Comparison of ENCODE assay signal across 8 cellular contexts in genomic region chr19:30719991-30720329, GRCh38.
DNase-seq lines count a peak whose midpoint lies in the region; ATAC-seq, FAIRE-seq and TF ChIP-seq lines count a peak whose summit lies in the region.

No MANE protein-coding gene starts in this region.

- no peak overlapping the region for H3K18ac ChIP-seq in IMR-90 (ENCODE audit: low read depth, low read length)
- H3K18ac ChIP-seq in H1 (ENCODE audit: extremely low read depth, low read length): peak overlapping the region; percentile 29; the same call in 1 of the 2 replicates

- H3K9me1 ChIP-seq in IMR-90 (ENCODE audit: insufficient read depth, low read length): no peaks in the 10 kb centered on the region

- H3K27ac ChIP-seq in A549: no peak overlapping the region
- no peak overlapping the region for H3K27ac ChIP-seq in IMR-90 (ENCODE audit: insufficient read depth, low read length)
- H3K27ac ChIP-seq in H1 (ENCODE audit: low read depth, low read length): no peak overlapping the region

- H2BK12ac ChIP-seq in H1 (ENCODE audit: low read depth, low read length): 0 out of 2 replicates have a peak overlapping the region, but pooled peaks have one; percentile 68

- H3K9me3 ChIP-seq in A549 (no peaks in the 10 kb centered on the region), IMR-90 (ENCODE audit: control insufficient read depth, insufficient read depth, low read length) (no peaks in the 10 kb centered on the region), H1 (ENCODE audit: insufficient read depth in 2 of 2, low read depth in 1 of 2, low read length in 1 of 2) (no peaks in the 10 kb centered on the region), mononuclear cell (ENCODE audit: low read depth, low read length) (no peaks in the 10 kb centered on the region)

- ATAC-seq in A549 (peak in 1 of 2 experiments; percentile 60; a peak in 3 of 6 replicates), IMR-90 (ENCODE audit: low read depth) (peak; percentile 14; the same call in 1 of the 2 replicates)

- H3K27me3 ChIP-seq in IMR-90 (ENCODE audit: control insufficient read depth, insufficient read depth, low read length): no peaks in the 10 kb centered on the region; the same call in 1 of the 2 replicates
- peaks cover 0 to 11% (median 5%) of the 10 kb centered on the region in 4 experiments; a peak in 3 of 7 replicates for H3K27me3 ChIP-seq in H1 (replicated peaks in 1 of 4; ENCODE audit: control insufficient read depth in 3 of 4, extremely low read depth in 1 of 4, insufficient read depth in 3 of 4, low read length in 3 of 4)
- H3K27me3 ChIP-seq in mononuclear cell (ENCODE audit: insufficient read depth, low read length): no peaks in the 10 kb centered on the region

- H2BK15ac ChIP-seq in IMR-90 (ENCODE audit: low read depth, low read length): no peak overlapping the region
- no peak overlapping the region; the same call in 1 of the 2 replicates for H2BK15ac ChIP-seq in H1 (ENCODE audit: low read length)

- TF ChIP-seq CTCF in A549 (IDR thresholded peaks at IDR 0.05) (no peak), IMR-90 (conservative IDR thresholded peaks at IDR 0.05; ENCODE audit: low read depth, low read length) (no peak), H1 (IDR thresholded peaks at IDR 0.05; ENCODE audit: control extremely low read depth in 1 of 3, insufficient read depth in 1 of 3, low read depth in 1 of 3, low read length in 3 of 3) (no peak)

- H3K4me3 ChIP-seq in A549 (peak overlapping the region; percentile 40), IMR-90 (ENCODE audit: insufficient read depth, low read depth, low read length) (peak overlapping the region; percentile 53), H1 (ENCODE audit: extremely low read depth in 1 of 4, insufficient read depth in 2 of 4, low read depth in 3 of 4, low read length in 4 of 4) (peak overlapping the region; percentile 26 to 64 (median 48)), mononuclear cell (ENCODE audit: low read length) (peak overlapping the region; percentile 36)

- FAIRE-seq in A549 (lab: Jason Lieb, UNC) (no peak), H1 (lab: Jason Lieb, UNC) (no peak)

- no peak overlapping the region for H2BK120ac ChIP-seq in IMR-90 (ENCODE audit: low read depth, low read length)
- H2BK120ac ChIP-seq in H1 (replicated peaks; ENCODE audit: low read depth, low read length): no peak overlapping the region

- H3K23ac ChIP-seq in IMR-90 (ENCODE audit: low read depth, low read length) (no peak overlapping the region), H1 (ENCODE audit: insufficient read length) (no peak overlapping the region)

- H2AK9ac ChIP-seq in IMR-90 (replicated peaks; ENCODE audit: low read depth, low read length, poor library complexity): no peak overlapping the region

- POLR2A ChIA-PET in A549 (lab: Yijun Ruan, JAX): no interaction called here
- POLR2A ChIA-PET in IMR-90 (lab: Charles Lee; ENCODE audit: unreplicated experiment): no interaction called here
- POLR2A ChIA-PET in H1 (lab: Charles Lee; ENCODE audit: partially characterized antibody): interaction anchor here (1.1 to 1.7 kb wide), 2 partner anchors 12 to 25 kb away, joined by 3 to 4 read pairs; no protein-coding TSS in a partner anchor

- no peaks in the 10 kb centered on the region for H3K79me2 ChIP-seq in H1 (ENCODE audit: control insufficient read depth in 1 of 2, insufficient read depth in 2 of 2, low read length in 2 of 2)

- CTCF ChIA-PET in A549 (lab: Yijun Ruan, JAX) (interaction anchor here (1.0 to 3.4 kb wide), 7 partner anchors 8 to 53 kb away, joined by 3 to 16 read pairs (median 4); no protein-coding TSS in a partner anchor), IMR-90 (lab: Yijun Ruan, JAX) (no interaction called here), H1 (lab: Charles Lee; ENCODE audit: partially characterized antibody) (interaction anchor here (0.6 to 3.0 kb wide), 6 partner anchors 9 to 1218 kb away, joined by 3 to 10 read pairs (median 4); no protein-coding TSS in a partner anchor)

- H3K9ac ChIP-seq in IMR-90 (ENCODE audit: low read depth, low read length) (no peak overlapping the region), H1 (replicated peaks in 1 of 4; ENCODE audit: extremely low read depth in 1 of 4, low read depth in 3 of 4, low read length in 3 of 4) (peak overlapping the region in 2 of 4 experiments; percentile 13 to 39; a peak in 4 of 7 replicates)

- no peak overlapping the region for H3K56ac ChIP-seq in IMR-90 (ENCODE audit: extremely low read depth, insufficient read depth, low read length)
- H3K56ac ChIP-seq in H1 (replicated peaks; ENCODE audit: insufficient read length, low read depth, low read length): no peak overlapping the region

- H4K20me1 ChIP-seq in IMR-90 (ENCODE audit: insufficient read depth, low read length): no peaks in the 10 kb centered on the region
- H4K20me1 ChIP-seq in H1 (replicated peaks in 1 of 2; ENCODE audit: control insufficient read depth in 1 of 2, insufficient read depth in 2 of 2, low read length in 2 of 2): no peaks in the 10 kb centered on the region

- H3K14ac ChIP-seq in IMR-90 (replicated peaks; ENCODE audit: low read depth, low read length) (no peak overlapping the region), H1 (ENCODE audit: insufficient read length) (no peak overlapping the region)

- H2AK5ac ChIP-seq in IMR-90 (ENCODE audit: low read depth, low read length) (no peak overlapping the region), H1 (ENCODE audit: low read depth, low read length) (no peak overlapping the region)

- dilution Hi-C loops in IMR-90 (cut with HindIII; ENCODE audit: low sequenced_read_pairs, unreplicated experiment): no loop called here

- H3K79me1 ChIP-seq in IMR-90 (ENCODE audit: low read depth in 1 of 2, low read length in 2 of 2) (no peaks in the 10 kb centered on the region), H1 (ENCODE audit: low read depth, low read length) (no peaks in the 10 kb centered on the region)

- H2BK20ac ChIP-seq in IMR-90 (ENCODE audit: low read depth, low read length) (no peak overlapping the region), H1 (ENCODE audit: low read length) (no peak overlapping the region)

- H2AFZ ChIP-seq in IMR-90 (replicated peaks; ENCODE audit: low read length, poor library complexity) (peak overlapping the region; percentile 72), H1 (ENCODE audit: low read length) (peak overlapping the region; percentile 94)

- H3K36me3 ChIP-seq in IMR-90 (ENCODE audit: control insufficient read depth, insufficient read depth, low read length) (no peaks in the 10 kb centered on the region), H1 (ENCODE audit: control insufficient read depth in 2 of 4, insufficient read depth in 4 of 4, low read length in 3 of 4) (no peaks in the 10 kb centered on the region)

- TF ChIP-seq RAD21 in A549 (conservative IDR thresholded peaks at IDR 0.05 in 1 of 2, IDR thresholded peaks at IDR 0.05 in 1 of 2): no peak
- no peak for TF ChIP-seq RAD21 in IMR-90 (IDR thresholded peaks at IDR 0.05; ENCODE audit: low read length)
- no peak for TF ChIP-seq RAD21 in H1 (IDR thresholded peaks at IDR 0.05 in 1 of 2, conservative IDR thresholded peaks at IDR 0.05 in 1 of 2; ENCODE audit: low read depth in 2 of 2, low read length in 2 of 2)

- no peak for TF ChIP-seq POLR2A in A549 (IDR thresholded peaks at IDR 0.05; ENCODE audit: low read length)
- no peak for TF ChIP-seq POLR2A in IMR-90 (IDR thresholded peaks at IDR 0.05; ENCODE audit: low read depth, low read length)
- no peak for TF ChIP-seq POLR2A in H1 (IDR thresholded peaks at IDR 0.05; ENCODE audit: control extremely low read depth in 1 of 2, low read depth in 2 of 2, low read length in 2 of 2)

- H3K4me2 ChIP-seq in A549 (peak overlapping the region; percentile 85), IMR-90 (ENCODE audit: low read depth, low read length) (peak overlapping the region; percentile 54; the same call in 1 of the 2 replicates), H1 (ENCODE audit: insufficient read depth in 1 of 2, low read depth in 2 of 2, low read length in 2 of 2) (peak overlapping the region; percentile 69)

- H2BK5ac ChIP-seq in IMR-90 (ENCODE audit: low read depth, low read length, poor library complexity, severe bottlenecking): no peak overlapping the region
- no peak overlapping the region for H2BK5ac ChIP-seq in H1 (ENCODE audit: low read depth, low read length)

- no peak for TF ChIP-seq EP300 in A549 (IDR thresholded peaks at IDR 0.05)
- no peak for TF ChIP-seq EP300 in H1 (IDR thresholded peaks at IDR 0.05; ENCODE audit: borderline replicate concordance in 1 of 2, low read depth in 2 of 2, low read length in 2 of 2)

- H4K8ac ChIP-seq in IMR-90 (ENCODE audit: low read depth in 2 of 2, low read length in 2 of 2): no peak overlapping the region
- peak overlapping the region; percentile 6; the same call in 1 of the 2 replicates for H4K8ac ChIP-seq in H1 (ENCODE audit: extremely low read depth, insufficient read depth, low read length)

- intact Hi-C loops in IMR-90 (cut with micrococcal nuclease): no loop called here

- H3K4ac ChIP-seq in IMR-90 (ENCODE audit: low read depth, low read length) (no peak overlapping the region), H1 (replicated peaks; ENCODE audit: insufficient read length, low read depth, low read length) (no peak overlapping the region)

- peaks cover 4% of the 10 kb centered on the region; the same call in 1 of the 3 replicates for H3K4me1 ChIP-seq in A549
- H3K4me1 ChIP-seq in IMR-90 (ENCODE audit: control insufficient read depth, insufficient read depth, low read length): no peaks in the 10 kb centered on the region
- H3K4me1 ChIP-seq in H1 (replicated peaks in 1 of 4; ENCODE audit: control insufficient read depth in 3 of 4, insufficient read depth in 4 of 4, low read length in 3 of 4): peaks cover 2 to 5% (median 3%) of the 10 kb centered on the region in 4 experiments; a peak in 6 of 7 replicates
- H3K4me1 ChIP-seq in mononuclear cell (ENCODE audit: insufficient read depth, low read length): peaks cover 4% of the 10 kb centered on the region

- H4K5ac ChIP-seq in IMR-90 (ENCODE audit: low read depth, low read length) (no peak overlapping the region), H1 (ENCODE audit: insufficient read length, low read depth, low read length) (no peak overlapping the region)

- in situ Hi-C loops in IMR-90 (cut with MboI; ENCODE audit: low sequenced_read_pairs): no loop called here

- H4K91ac ChIP-seq in IMR-90 (ENCODE audit: insufficient read depth, low read depth, low read length): no peak overlapping the region
- peak overlapping the region; percentile 27 for H4K91ac ChIP-seq in H1 (replicated peaks; ENCODE audit: insufficient read length, low read length)

- DNase-seq in A549 (ENCODE audit: low read depth in 1 of 2, low spot score in 1 of 2): no peak
- no peak for DNase-seq in IMR-90
- peak in 1 of 2 experiments; percentile 58 for DNase-seq in H1 (ENCODE audit: low read depth in 1 of 2, low spot score in 2 of 2)
- no peak for DNase-seq in RKO (ENCODE audit: low spot score)
- no peak for DNase-seq in HCEC 1CT
- DNase-seq in stimulated activated CD4-positive, alpha-beta T cell treated with anti-CD3 and anti-CD28 coated beads, Interleukin-15, amount 100 ng/mL, for 24 hours: no peak
- no peak for DNase-seq in NCI-H1092 (lab: John Stamatoyannopoulos, UW)

- 20% methylated on average over 9 of the region's 9 CpGs for WGBS in A549 (ENCODE audit: missing lambda C conversion rate)
- WGBS in IMR-90 (ENCODE audit: extremely low coverage in 2 of 2, insufficient read length in 1 of 2), 2 experiments: 67% methylated on average over 1 of the region's 9 CpGs; no CpG with 5 or more reads in 1 of the 2 experiments
- 18% methylated on average over 9 of the region's 9 CpGs; no CpG with 5 or more reads in 1 of the 2 experiments for WGBS in H1 (ENCODE audit: extremely low coverage in 1 of 2, insufficient coverage in 1 of 2, insufficient read length in 1 of 2, insufficient replicate concordance in 2 of 2, low coverage in 1 of 2, low lambda C conversion rate in 2 of 2, missing lambda C conversion rate in 1 of 2), 2 experiments

- H3K23me2 ChIP-seq in H1 (ENCODE audit: low read depth, low read length): 0 out of 2 replicates have a peak, but pooled peaks cover 2% of the 10 kb centered on the region

- no TSS peak for BruUV-seq in IMR-90 (replicated peaks; lab: Mats Ljungman, UMichigan)
